In genomic region chr1:152419917-152420316, GRCh38 we compare ENCODE assay signal across 37 cellular contexts. TPM values are rescaled to one million over a fixed set of nuclear protein-coding genes. Genes with fewer than 3 reads are reported as not detected.
"Had no signal": no experiment of that assay in that cellular context is flagged by ENCODE, and none has a peak within 500 bp of the region (broad histone marks: within the 10 kb centered on the region; RNA-seq: fewer than 3 reads in every experiment).

No MANE protein-coding gene starts in this region.

- H3K4me1 ChIP-seq: adrenal gland, body of pancreas, breast epithelium had no signal

- H3K27me3 ChIP-seq: adrenal gland, body of pancreas, brain microvascular endothelial cell, breast epithelium, cardiac muscle cell had no signal

- H3K9me3 ChIP-seq: adrenal gland had no signal

- DNase-seq: activated B cell treated with CpG ODN at 0.5 μM for 24 hours; activated CD4-positive, alpha-beta memory T cell treated with anti-CD3 and anti-CD28 coated beads for 36 hours; activated CD4-positive, alpha-beta T cell treated with anti-CD3 and anti-CD28 coated beads for 4 hours; activated CD4-positive, alpha-beta T cell treated with anti-CD3 and anti-CD28 coated beads, Interleukin-2, amount 50 U/mL, for 1 hour; activated CD4-positive, alpha-beta T cell treated with anti-CD3 and anti-CD28 coated beads, Interleukin-2, amount 50 U/mL, for 4 hours; activated CD4-positive, CD25-positive, alpha-beta regulatory T cell treated with anti-CD3 and anti-CD28 coated beads, Interleukin-2, amount 50 U/mL, for 72 hours; activated CD8-positive, alpha-beta memory T cell treated with anti-CD3 and anti-CD28 coated beads, Interleukin-2, amount 50 U/mL, for 4 hours; activated CD8-positive, alpha-beta T cell treated with anti-CD3 and anti-CD28 coated beads for 36 hours; activated effector memory CD4-positive, alpha-beta T cell treated with anti-CD3 and anti-CD28 coated beads, Interleukin-2, amount 50 U/mL, for 16 hours; activated gamma-delta T cell treated with Interleukin-2 at 50 U/mL for 16 hours; activated naive CD4-positive, alpha-beta T cell; activated naive CD4-positive, alpha-beta T cell treated with anti-CD3 and anti-CD28 coated beads for 36 hours; activated naive CD4-positive, alpha-beta T cell treated with anti-CD3 and anti-CD28 coated beads, Interleukin-2, amount 50 U/mL, for 16 hours; activated naive CD8-positive, alpha-beta T cell treated with anti-CD3 and anti-CD28 coated beads for 36 hours; activated T-cell treated with anti-CD3 and anti-CD28 coated beads for 4 hours; activated T-cell treated with anti-CD3 and anti-CD28 coated beads, Interleukin-2, amount 50 U/mL, for 1 hour; activated T-cell treated with anti-CD3 and anti-CD28 coated beads, Interleukin-2, amount 50 U/mL, for 4 hours; activated T-cell treated with anti-CD3 and anti-CD28 coated beads, Interleukin-2, amount 50 U/mL, for 72 hours; adrenal gland; amniotic stem cell; aorta; body of pancreas; brain microvascular endothelial cell; caudate nucleus; SW 1271; T-helper 1 cell; T-helper 2 cell; T-helper 9 cell had no signal

- ATAC-seq: activated CD8-positive, alpha-beta T cell treated with anti-CD3 and anti-CD28 coated beads for 36 hours; activated naive CD4-positive, alpha-beta T cell treated with anti-CD3 and anti-CD28 coated beads, Interleukin-2, amount 50 U/mL, for 72 hours; activated T-cell treated with anti-CD3 and anti-CD28 coated beads, Interleukin-2, amount 50 U/mL, for 4 hours; activated T-cell treated with anti-CD3 and anti-CD28 coated beads, Interleukin-2, amount 50 U/mL, for 72 hours; activated T-helper 17 cell treated with anti-CD3 and anti-CD28 coated beads, Interleukin-2, amount 50 U/mL, for 72 hours; body of pancreas had no signal

- H3K27ac ChIP-seq: adrenal gland, body of pancreas, brain microvascular endothelial cell, breast epithelium, cardiac muscle cell, VCaP had no signal

- H3K36me3 ChIP-seq: adrenal gland, brain microvascular endothelial cell, breast epithelium, cardiac muscle cell had no signal

- H3K4me3 ChIP-seq: adrenal gland, body of pancreas, breast epithelium, cardiac muscle cell had no signal

RNA-seq across cellular contexts. Expression of gene CRNN, which starts 5.9 kb away (rescaled TPM):
- total RNA-seq: activated B cell treated with CpG ODN at 0.5 μM for 24 hours; activated CD4-positive, alpha-beta memory T cell treated with anti-CD3 and anti-CD28 coated beads for 36 hours; activated CD4-positive, alpha-beta T cell treated with anti-CD3 and anti-CD28 coated beads, Interleukin-2, amount 10 ng/mL, durations not matched to agents 24 days and 14 days; activated CD8-positive, alpha-beta memory T cell treated with anti-CD3 and anti-CD28 coated beads for 36 hours; activated CD8-positive, alpha-beta T cell treated with anti-CD3 and anti-CD28 coated beads for 36 hours; activated naive CD4-positive, alpha-beta T cell treated with anti-CD3 and anti-CD28 coated beads for 36 hours; activated naive CD4-positive, alpha-beta T cell treated with anti-CD3 and anti-CD28 coated beads, Interleukin-2, amount 50 U/mL, for 72 hours; activated naive CD8-positive, alpha-beta T cell treated with anti-CD3 and anti-CD28 coated beads for 36 hours; activated T-cell treated with anti-CD3 and anti-CD28 coated beads, Interleukin-2, amount 50 U/mL, for 4 hours; activated T-cell treated with anti-CD3 and anti-CD28 coated beads, Interleukin-2, amount 50 U/mL, for 72 hours; activated T-helper 1 cell treated with anti-CD3 and anti-CD28 coated beads, Interleukin-12 subunit alpha, Interleukin-12 subunit beta, Interleukin-2, Interleukin-4 antibody, amounts not matched to agents 30 ng/mL and 10 ng/mL and 1 ng/mL, durations not matched to agents 14 hours and 24 hours and 36 hours; activated T-helper 17 cell treated with anti-CD3 and anti-CD28 coated beads, Interleukin-2, amount 50 U/mL, for 72 hours; adrenal gland; aorta; astrocyte; body of pancreas; cardiac muscle cell had no signal
